8 cellular contexts compared by ENCODE assay signal in genomic region chrX:44542567-44543325, GRCh38. TPM values are rescaled to one million over a fixed set of nuclear protein-coding genes. Genes with fewer than 3 reads are reported as not detected.
A peak's percentile ranks its signal among the peaks of the same experiment; 100 is the strongest.
DNase-seq lines count a peak whose midpoint lies in the region; ATAC-seq, FAIRE-seq and TF ChIP-seq lines count a peak whose summit lies in the region.

Gene FUNDC1, minus strand, starts transcription at chrX:44542859. Its CDS starts 27 bp downstream, at chrX:44542832.

- H3K27ac ChIP-seq in kidney (ENCODE audit: low read depth in 2 of 2, low read length in 2 of 2): peak within 1 kb of the TSS in 1 of 2 donors; percentile 65

- ATAC-seq in GM19025 (IDR thresholded peaks at IDR 0.05; ENCODE audit: low read depth, unreplicated experiment) (peak; percentile 96), HG03342 (IDR thresholded peaks at IDR 0.05; ENCODE audit: unreplicated experiment) (peak; percentile 98)

- peak within 1 kb of the TSS; percentile 55 to 75 for H3K9ac ChIP-seq in kidney (ENCODE audit: low read length in 2 of 2)

- no peaks in the 10 kb centered on the region for H3K9me3 ChIP-seq in kidney (ENCODE audit: control insufficient read depth in 1 of 2, low read length in 2 of 2)

- TF ChIP-seq CTCF in AG10803 (conservative IDR thresholded peaks at IDR 0.05; ENCODE audit: low read length): peak; percentile 39
- no peak for TF ChIP-seq CTCF in kidney (IDR thresholded peaks at IDR 0.05; ENCODE audit: borderline replicate concordance, extremely low read depth, insufficient read depth)

- no peaks in the 10 kb centered on the region for H3K36me3 ChIP-seq in kidney (ENCODE audit: control insufficient read depth in 1 of 2, insufficient read depth in 2 of 2, low read length in 2 of 2)

- DNase-seq in AG10803 (ENCODE audit: low read depth): peak; percentile 91
- DNase-seq in NCI-H446 treated with DMSO at 0.1 percent for 48 hours (lab: John Stamatoyannopoulos, UW): peak; percentile 95
- peak; percentile 81 for DNase-seq in activated CD4-positive, alpha-beta T cell treated with anti-CD3 and anti-CD28 coated beads for 1 hour
- DNase-seq in cerebellum (ENCODE audit: low spot score): peak; percentile 83
- DNase-seq in kidney: peak; percentile 98
- peak; percentile 90 for DNase-seq in stimulated activated CD4-positive, alpha-beta T cell treated with anti-CD3 and anti-CD28 coated beads, Interleukin-15, amount 100 ng/mL, for 24 hours

- peaks cover 0 to 3% of the 10 kb centered on the region in 2 donors for H3K4me1 ChIP-seq in kidney (ENCODE audit: control insufficient read depth in 1 of 2, insufficient read depth in 1 of 2, low read depth in 1 of 2, low read length in 2 of 2)

- intact Hi-C loops in kidney (cut with DNase I): no loop called here

- H3K4me3 ChIP-seq in AG10803 (ENCODE audit: low read length) (peak within 1 kb of the TSS; percentile 75), kidney (ENCODE audit: low read length in 2 of 2) (peak within 1 kb of the TSS; percentile 70 to 74)

- peak; percentile 97 for FAIRE-seq in kidney (lab: Jason Lieb, UNC)

RNA-seq across cellular contexts. Expression of gene FUNDC1, which starts in this region (rescaled TPM):
- total RNA-seq in cerebellum (9.7 TPM), kidney (17.0 TPM)
- 37.9 TPM for polyA plus RNA-seq in kidney (ENCODE audit: insufficient read depth, low read depth, low replicate concordance)
